Comparison of ENCODE assay signal across 8 cellular contexts in the genomic region with DNA sequence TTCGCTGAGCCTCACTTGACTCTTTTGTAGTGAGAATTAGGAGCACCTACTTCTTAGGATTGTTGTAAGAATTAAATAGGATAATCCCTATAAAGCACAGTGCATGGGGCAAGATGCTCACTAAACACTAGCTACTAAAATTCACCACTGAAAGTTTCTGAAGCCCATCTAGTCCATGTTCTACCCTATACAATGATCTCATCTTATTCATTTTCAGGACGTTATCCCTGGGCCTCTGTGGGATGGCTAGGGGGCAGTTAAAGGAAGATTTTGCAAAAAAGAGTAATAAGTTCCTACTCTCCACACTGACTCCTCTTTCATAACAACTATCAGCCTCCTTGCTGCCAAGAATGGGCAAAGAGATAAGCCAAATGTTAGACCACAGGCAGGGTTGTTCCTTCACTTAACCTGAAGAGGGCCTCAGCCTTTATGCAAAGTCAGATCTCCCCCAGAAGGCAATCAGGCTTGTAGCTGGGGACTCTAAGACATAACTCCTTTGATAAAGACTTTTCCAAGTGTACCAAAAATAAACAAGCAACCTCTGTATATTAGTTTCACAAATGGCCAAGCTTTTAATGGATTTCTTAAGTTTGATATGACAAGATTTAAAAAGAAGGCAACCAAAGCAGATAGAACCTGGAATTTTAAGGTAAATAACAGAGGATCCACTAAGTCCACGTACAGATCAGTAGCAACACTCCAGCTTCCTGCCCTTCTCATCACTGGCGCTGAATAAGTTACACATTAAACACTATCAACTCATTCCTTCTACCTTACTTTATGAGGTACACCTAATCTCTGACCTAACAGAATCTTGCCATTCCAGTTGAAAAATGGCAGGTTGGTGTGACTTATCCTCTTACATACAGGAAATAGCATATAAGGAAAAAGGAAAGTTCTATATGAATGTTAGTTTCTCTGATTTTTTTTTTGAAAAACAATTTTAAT. TPM values are rescaled to one million over a fixed set of nuclear protein-coding genes. Genes with fewer than 3 reads are reported as not detected.
DNase-seq lines count a peak whose midpoint lies in the region; ATAC-seq lines count a peak whose summit lies in the region.

No MANE protein-coding gene starts in this region.

- no peak overlapping the region for H2BK5ac ChIP-seq in mesenchymal stem cell (ENCODE audit: low read depth, low read length, poor library complexity, severe bottlenecking)

- no peak overlapping the region for H2BK120ac ChIP-seq in mesenchymal stem cell (ENCODE audit: low read depth, low read length)

- H3K9ac ChIP-seq in duodenal mucosa (ENCODE audit: low read depth in 1 of 2, low read length in 2 of 2) (peak overlapping the region in 1 of 2 donors; percentile 26), mesenchymal stem cell (ENCODE audit: low read length) (no peak overlapping the region)

- H3K27ac ChIP-seq in duodenal mucosa (ENCODE audit: low read depth, low read length), result no peak overlapping the region
- peak overlapping the region; percentile 20 for H3K27ac ChIP-seq in mesenchymal stem cell (ENCODE audit: low read length, poor library complexity, severe bottlenecking)

- no peak overlapping the region for H4K8ac ChIP-seq in mesenchymal stem cell (ENCODE audit: low read length)

- H2BK15ac ChIP-seq in mesenchymal stem cell (ENCODE audit: low read depth, poor library complexity, severe bottlenecking), result no peak overlapping the region

- H3K4me3 ChIP-seq in duodenal mucosa (ENCODE audit: low read depth in 1 of 2, low read length in 2 of 2) (peak overlapping the region; percentile 20 to 44), mesenchymal stem cell (ENCODE audit: insufficient read depth in 1 of 2, low read depth in 1 of 2, low read length in 2 of 2) (no peak overlapping the region)

- no peak overlapping the region for H2AFZ ChIP-seq in mesenchymal stem cell (ENCODE audit: low read depth, low read length)

- 50% methylated on average over 2 of the region's 4 CpGs for WGBS in mesenchymal stem cell

- no peak overlapping the region for H3K4ac ChIP-seq in mesenchymal stem cell (ENCODE audit: low read depth in 1 of 2, low read length in 2 of 2)

- H2AK5ac ChIP-seq in mesenchymal stem cell (ENCODE audit: low read length, severe bottlenecking), result no peak overlapping the region

- H3K4me1 ChIP-seq in duodenal mucosa (ENCODE audit: control insufficient read depth in 1 of 2, insufficient read depth in 2 of 2, low read length in 2 of 2) (peaks cover 63 to 82% of the 10 kb centered on the region in 2 donors), mesenchymal stem cell (ENCODE audit: control insufficient read depth, insufficient read depth, low read depth, low read length) (peaks cover 3% of the 10 kb centered on the region)

- no peak overlapping the region for H3K18ac ChIP-seq in mesenchymal stem cell (ENCODE audit: low read depth in 1 of 2, low read length in 2 of 2)

- no peak overlapping the region for H2BK12ac ChIP-seq in mesenchymal stem cell (ENCODE audit: low read length in 2 of 2)

- no peak overlapping the region for H3K14ac ChIP-seq in mesenchymal stem cell (ENCODE audit: low read length in 2 of 2)

- H3K9me3 ChIP-seq in duodenal mucosa (ENCODE audit: control insufficient read depth in 1 of 2, low read length in 2 of 2), result no peaks in the 10 kb centered on the region
- no peaks in the 10 kb centered on the region for H3K9me3 ChIP-seq in mesenchymal stem cell (ENCODE audit: control insufficient read depth, low read length)

- H3K36me3 ChIP-seq in duodenal mucosa (ENCODE audit: control insufficient read depth in 1 of 2, insufficient read depth in 2 of 2, low read length in 2 of 2) (peaks cover 0 to 5% of the 10 kb centered on the region in 2 donors), mesenchymal stem cell (ENCODE audit: control insufficient read depth in 1 of 2, insufficient read depth in 2 of 2, low read depth in 1 of 2, low read length in 2 of 2) (peaks cover 0 to 7% of the 10 kb centered on the region in 2 experiments)

- no peaks in the 10 kb centered on the region for H3K79me1 ChIP-seq in mesenchymal stem cell (replicated peaks; ENCODE audit: low read length, poor library complexity, severe bottlenecking)

- H4K91ac ChIP-seq in mesenchymal stem cell (ENCODE audit: low read length), result no peak overlapping the region

- no peak overlapping the region for H3K23ac ChIP-seq in mesenchymal stem cell (ENCODE audit: low read length in 2 of 2)

- ATAC-seq in GM19351 (IDR thresholded peaks at IDR 0.05; ENCODE audit: unreplicated experiment) (peak; percentile 75), HG03280 (IDR thresholded peaks at IDR 0.05; ENCODE audit: unreplicated experiment) (peak; percentile 74)

- peak; percentile 63 for DNase-seq in DMS 273 (lab: John Stamatoyannopoulos, UW; ENCODE audit: unreplicated experiment)
- DNase-seq in RKO (ENCODE audit: low spot score), result peak; percentile 47
- peak; percentile 68 for DNase-seq in mesenchymal stem cell
- DNase-seq in NCI-H1105 treated with DMSO at 0.1 percent for 48 hours (lab: John Stamatoyannopoulos, UW), result no peak
- no peak for DNase-seq in NCI-H1105 (lab: John Stamatoyannopoulos, UW)

- no peak overlapping the region for H3K4me2 ChIP-seq in mesenchymal stem cell (ENCODE audit: low read length, poor library complexity, severe bottlenecking)

- H3K27me3 ChIP-seq in duodenal mucosa (ENCODE audit: control insufficient read depth in 1 of 2, insufficient read depth in 2 of 2, low read length in 2 of 2) (no peaks in the 10 kb centered on the region), mesenchymal stem cell (ENCODE audit: control insufficient read depth in 1 of 2, insufficient read depth in 1 of 2, low read length in 2 of 2) (no peaks in the 10 kb centered on the region)

RNA-seq across cellular contexts. Expression of a gene that starts 44.4 kb away (rescaled TPM):
- 50.1 TPM for polyA plus RNA-seq in mesenchymal stem cell (2013, experiment 1 of 2)
- polyA plus RNA-seq in mesenchymal stem cell (2013, experiment 2 of 2), result 49.3 TPM

Comparison
In these comparisons a context has a peak if more than half of its experiments do, and no peak if none do; other contexts are left out.
1. DNase-seq: peak in DMS 273 (single experiment), RKO (single experiment) and mesenchymal stem cell (single experiment); none in NCI-H1105 treated with DMSO at 0.1 percent for 48 hours (single experiment) and NCI-H1105 (single experiment).
2. H3K4me3 ChIP-seq: peak in duodenal mucosa (2 of 2); none in mesenchymal stem cell (0 of 2).